Comparison of ENCODE assay signal across 8 cellular contexts in the genomic region with DNA sequence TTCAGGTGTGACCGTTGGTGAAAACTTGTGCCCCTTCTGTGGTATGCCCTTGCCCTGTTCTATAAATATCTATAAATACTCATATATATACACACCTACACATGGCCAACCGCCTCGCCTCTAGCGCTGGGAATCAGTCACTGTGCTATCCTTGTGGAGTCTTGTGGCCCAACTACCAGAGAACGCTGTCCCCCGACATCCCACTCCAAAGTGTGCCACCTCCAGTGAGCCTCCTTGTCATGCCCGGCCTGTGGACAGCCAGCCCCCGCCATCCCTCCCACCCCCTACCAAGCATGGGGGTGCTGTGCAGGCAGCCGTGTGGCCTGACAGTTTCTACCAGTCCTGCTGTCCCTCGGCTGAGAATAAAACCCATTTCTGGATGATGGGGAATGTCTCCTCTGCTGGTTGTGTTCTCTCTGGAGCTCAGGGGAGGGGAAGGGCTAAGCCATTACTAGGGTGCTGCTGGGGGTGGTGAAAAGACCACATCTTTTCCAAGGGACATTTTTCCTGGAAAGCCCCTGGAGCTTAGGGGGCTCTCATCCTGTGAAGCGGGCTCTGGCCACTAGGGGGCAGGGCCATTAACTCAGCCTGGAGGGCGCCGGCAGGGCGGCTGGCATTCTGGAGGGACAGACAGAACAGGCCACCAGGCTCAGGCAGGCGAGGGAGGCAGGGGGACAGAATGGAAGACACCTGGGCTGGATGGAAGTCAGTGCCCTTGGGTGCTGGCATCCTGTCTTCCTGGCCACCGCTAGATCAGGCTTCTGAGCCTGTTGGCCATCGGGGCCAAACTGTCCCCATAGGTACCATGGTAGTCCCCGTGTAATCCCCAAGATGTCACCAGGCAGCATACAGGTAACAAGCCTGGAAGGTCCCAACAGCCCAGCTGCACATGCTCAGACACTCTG.
DNase-seq lines count a peak whose midpoint lies in the region; ATAC-seq lines count a peak whose summit lies in the region.

No MANE protein-coding gene starts in this region.

- peaks cover 6% of the 10 kb centered on the region for H3K27me3 Mint-ChIP-seq in memory B cell

- no peak overlapping the region for H3K4me3 Mint-ChIP-seq in memory B cell

- no peak overlapping the region for H3K27ac Mint-ChIP-seq in memory B cell

- peaks cover 13% of the 10 kb centered on the region for H3K36me3 Mint-ChIP-seq in memory B cell

- peaks cover 22% of the 10 kb centered on the region for H3K4me1 Mint-ChIP-seq in memory B cell

- DNase-seq in NCI-H1417 (lab: John Stamatoyannopoulos, UW) (peak in 2 of 3 experiments; percentile 4 to 48), NCI-H1417 treated with DMSO at 0.1 percent for 48 hours (lab: John Stamatoyannopoulos, UW) (no peak), NAMALWA (ENCODE audit: low spot score) (peak; percentile 63), dedifferentiated amniotic fluid mesenchymal stem cell (ENCODE audit: extremely low spot score) (peak; percentile 34), memory B cell (ENCODE audit: low spot score in 2 of 2) (peak; percentile 40 to 67)
- DNase-seq in activated CD4-positive, alpha-beta T cell treated with anti-CD3 and anti-CD28 coated beads for 48 hours = peak; percentile 68
- peak; percentile 82 for DNase-seq in stimulated activated CD8-positive, alpha-beta memory T cell treated with anti-CD3 and anti-CD28 coated beads, Interleukin-4, amount 100 ng/mL, for 48 hours

- ATAC-seq in memory B cell (ENCODE audit: low read depth) (no peak), HG02763 (IDR thresholded peaks at IDR 0.05; ENCODE audit: unreplicated experiment) (no peak)

- no peaks in the 10 kb centered on the region for H3K9me3 Mint-ChIP-seq in memory B cell
